ENCODE assay signal across 17 cellular contexts in the genomic region with DNA sequence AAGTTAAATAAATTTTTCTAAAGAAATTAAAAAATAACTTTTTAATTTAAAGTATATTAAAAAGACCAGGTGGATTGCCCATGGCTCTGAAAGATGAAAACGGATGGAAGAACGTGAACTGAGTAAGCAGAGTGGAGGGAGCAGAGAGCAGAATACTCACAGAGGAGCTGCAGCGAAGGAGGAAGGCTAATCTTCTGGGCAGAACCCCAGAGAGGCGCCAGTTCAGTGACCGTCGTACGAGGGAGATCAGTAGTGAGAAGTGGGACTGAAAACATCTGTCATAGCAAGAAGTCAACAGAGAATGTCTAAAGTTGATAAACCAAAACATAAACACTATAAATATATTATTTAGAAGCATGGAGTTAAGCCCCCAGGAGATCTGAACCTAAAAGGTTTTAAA. TPM values are rescaled to one million over a fixed set of nuclear protein-coding genes. Genes with fewer than 3 reads are reported as not detected.
A peak's percentile ranks its signal among the peaks of the same experiment; 100 is the strongest.
DNase-seq lines count a peak whose midpoint lies in the region; ATAC-seq, FAIRE-seq and TF ChIP-seq lines count a peak whose summit lies in the region.
"Had no signal": no experiment of that assay in that cellular context is flagged by ENCODE, and none has a peak within 500 bp of the region (broad histone marks: within the 10 kb centered on the region; RNA-seq: fewer than 3 reads in every experiment).

No MANE protein-coding gene starts in this region.

- H3K4me2 ChIP-seq in keratinocyte (ENCODE audit: control insufficient read depth, extremely low read depth, insufficient read depth, low read depth, low read length), result no peak overlapping the region
- H3K4me2 ChIP-seq: GM23338 had no signal

- POLR2A ChIA-PET in Panc1 (lab: Charles Lee), result no interaction called here

- H3K36me3 ChIP-seq in left ventricle myocardium inferior (no peaks in the 10 kb centered on the region), Panc1 (ENCODE audit: control insufficient read depth, insufficient read depth, low read length) (no peaks in the 10 kb centered on the region), keratinocyte (ENCODE audit: control insufficient read depth in 2 of 2, extremely low read depth in 1 of 2, insufficient read depth in 2 of 2, low read length in 2 of 2) (peaks cover 0 to 4% of the 10 kb centered on the region in 2 experiments)
- H3K36me3 ChIP-seq: heart left ventricle, SJCRH30, thyroid gland had no signal

- FAIRE-seq in keratinocyte (lab: Jason Lieb, UNC), result no peak
- FAIRE-seq: endometrium had no signal

- CTCF ChIA-PET in Panc1 (lab: Charles Lee), result no interaction called here

- H3K79me2 ChIP-seq in keratinocyte (ENCODE audit: control insufficient read depth, insufficient read depth, low read length), result peaks cover 93% of the 10 kb centered on the region

- H3K9me3 ChIP-seq in left ventricle myocardium inferior (replicated peaks) (no peaks in the 10 kb centered on the region), Panc1 (ENCODE audit: control insufficient read depth, insufficient read depth, low read depth, low read length) (no peaks in the 10 kb centered on the region), keratinocyte (ENCODE audit: control insufficient read depth, low read depth, low read length) (no peaks in the 10 kb centered on the region)
- H3K9me3 ChIP-seq: heart left ventricle, SJCRH30, thyroid gland had no signal

- peaks cover 2% of the 10 kb centered on the region for H3K9me1 ChIP-seq in keratinocyte (ENCODE audit: control insufficient read depth, extremely low read depth, insufficient read depth, low read length)

- no peak overlapping the region for H3K9ac ChIP-seq in keratinocyte (ENCODE audit: control insufficient read depth, extremely low read depth, insufficient read depth, low read length)

- H3K4me3 ChIP-seq in left ventricle myocardium inferior, result no peak overlapping the region
- H3K4me3 ChIP-seq in Panc1 (ENCODE audit: low read depth in 2 of 2, low read length in 2 of 2), result no peak overlapping the region
- no peak overlapping the region for H3K4me3 ChIP-seq in keratinocyte (ENCODE audit: control insufficient read depth in 2 of 3, extremely low read depth in 1 of 3, insufficient read depth in 2 of 3, low read depth in 1 of 3, low read length in 3 of 3)
- H3K4me3 ChIP-seq: GM23338, heart left ventricle, lung, SJCRH30, thyroid gland had no signal

- no peak for ATAC-seq in Right ventricle myocardium inferior
- ATAC-seq in Panc1, result no peak
- ATAC-seq in HG02678 (IDR thresholded peaks at IDR 0.05; ENCODE audit: unreplicated experiment), result no peak
- ATAC-seq: activated CD8-positive, alpha-beta memory T cell treated with anti-CD3 and anti-CD28 coated beads, Interleukin-2, amount 10 ng/mL, durations not matched to agents 7 days and 5 days had no signal

- peaks cover 59% of the 10 kb centered on the region for H3K4me1 ChIP-seq in left ventricle myocardium inferior
- H3K4me1 ChIP-seq in Panc1 (ENCODE audit: control insufficient read depth, insufficient read depth, low read length), result peaks cover 45% of the 10 kb centered on the region
- H3K4me1 ChIP-seq in keratinocyte (ENCODE audit: control insufficient read depth, extremely low read depth, insufficient read depth, low read length), result peaks cover 54% of the 10 kb centered on the region
- H3K4me1 ChIP-seq: SJCRH30 had no signal

- intact Hi-C loops in left ventricle myocardium inferior (cut with micrococcal nuclease), result no loop called here
- intact Hi-C loops in Right ventricle myocardium inferior (cut with DNase I), result no loop called here
- intact Hi-C loops in Panc1 (cut with micrococcal nuclease; ENCODE audit: unreplicated experiment), result no loop called here

- peaks cover 10% of the 10 kb centered on the region for H4K20me1 ChIP-seq in keratinocyte (ENCODE audit: control insufficient read depth, extremely low read depth, insufficient read depth, low read length)

- no peak for TF ChIP-seq CTCF in left ventricle myocardium inferior (IDR thresholded peaks at IDR 0.05; ENCODE audit: borderline replicate concordance)
- no peak for TF ChIP-seq CTCF in Panc1 (IDR thresholded peaks at IDR 0.05)
- TF ChIP-seq CTCF in keratinocyte (optimal IDR thresholded peaks at IDR 0.05 in 1 of 3, IDR thresholded peaks at IDR 0.05 in 1 of 3, conservative IDR thresholded peaks at IDR 0.05 in 1 of 3; ENCODE audit: extremely low read depth in 1 of 3, insufficient read depth in 2 of 3, low read length in 3 of 3), result no peak
- TF ChIP-seq CTCF in type B pancreatic cell (conservative IDR thresholded peaks at IDR 0.05), result no peak

- no peak for DNase-seq in left ventricle myocardium inferior
- no peak for DNase-seq in Right ventricle myocardium inferior (ENCODE audit: missing footprints)
- DNase-seq in Panc1 (ENCODE audit: low read depth, low spot score), result no peak
- DNase-seq in keratinocyte (ENCODE audit: low read depth, low spot score), result no peak
- DNase-seq in type B pancreatic cell (ENCODE audit: extremely low spot score, unreplicated experiment), result no peak
- DNase-seq in activated effector memory CD4-positive, alpha-beta T cell treated with Interleukin-2 at 50 U/mL for 16 hours, result no peak
- DNase-seq in NK-92 treated with Interleukin-12 subunit alpha and Interleukin-12 subunit beta, amount 100 ng/mL, for 24 hours (lab: John Stamatoyannopoulos, UW), result no peak
- DNase-seq: activated CD8-positive, alpha-beta memory T cell treated with anti-CD3 and anti-CD28 coated beads, Interleukin-2, amount 10 ng/mL, durations not matched to agents 7 days and 5 days; activated naive CD4-positive, alpha-beta T cell treated with anti-CD3 and anti-CD28 coated beads, Interleukin-2, amount 50 U/mL, for 16 hours; heart left ventricle; NCI-H187 treated with DMSO at 0.1 percent for 48 hours; SJCRH30; thyroid gland had no signal

- no peaks in the 10 kb centered on the region for H3K27me3 Mint-ChIP-seq in type B pancreatic cell
- H3K27me3 Mint-ChIP-seq: activated CD8-positive, alpha-beta memory T cell treated with anti-CD3 and anti-CD28 coated beads, Interleukin-2, amount 10 ng/mL, durations not matched to agents 7 days and 5 days had no signal

- in situ Hi-C loops in Panc1 (cut with HindIII; ENCODE audit: low pct_unique_long_range_greater_than_20kb, low sequenced_read_pairs), result no loop called here

- peaks cover 18% of the 10 kb centered on the region for H3K36me3 Mint-ChIP-seq in type B pancreatic cell

- dilution Hi-C loops in keratinocyte (cut with MboI; ENCODE audit: extremely low pct_ligation_motif_present, low sequenced_read_pairs), result no loop called here

- BruUV-seq in Panc1 (replicated peaks; lab: Mats Ljungman, UMichigan), result no TSS peak

- H3K27me3 ChIP-seq in left ventricle myocardium inferior (ENCODE audit: low read depth) (no peaks in the 10 kb centered on the region), Panc1 (ENCODE audit: control insufficient read depth, insufficient read depth, low read length) (no peaks in the 10 kb centered on the region), keratinocyte (ENCODE audit: control insufficient read depth, extremely low read depth, insufficient read depth, low read length) (no peaks in the 10 kb centered on the region)
- H3K27me3 ChIP-seq: heart left ventricle, SJCRH30, thyroid gland had no signal

- peaks cover 7% of the 10 kb centered on the region for H3K9me3 Mint-ChIP-seq in type B pancreatic cell
- H3K9me3 Mint-ChIP-seq: GM23338 had no signal

- H2AFZ ChIP-seq in keratinocyte (ENCODE audit: control insufficient read depth, low read length), result no peak overlapping the region
- H2AFZ ChIP-seq: GM23338 had no signal

- peaks cover 28% of the 10 kb centered on the region for H3K4me1 Mint-ChIP-seq in type B pancreatic cell (ENCODE audit: unreplicated experiment)

- H3K27ac Mint-ChIP-seq in type B pancreatic cell, result peak overlapping the region; percentile 67
- H3K27ac Mint-ChIP-seq: activated CD8-positive, alpha-beta memory T cell treated with anti-CD3 and anti-CD28 coated beads, Interleukin-2, amount 10 ng/mL, durations not matched to agents 7 days and 5 days; GM23338 had no signal

- H3K4me3 Mint-ChIP-seq in type B pancreatic cell, result peak overlapping the region; percentile 42
- H3K4me3 Mint-ChIP-seq: activated CD8-positive, alpha-beta memory T cell treated with anti-CD3 and anti-CD28 coated beads, Interleukin-2, amount 10 ng/mL, durations not matched to agents 7 days and 5 days; GM23338 had no signal

- H3K27ac ChIP-seq in left ventricle myocardium inferior (replicated peaks), result peak overlapping the region; percentile 28
- H3K27ac ChIP-seq in Panc1 (ENCODE audit: low read length), result 0 out of 2 replicates have a peak overlapping the region, but pooled peaks have one; percentile 48
- H3K27ac ChIP-seq in keratinocyte (ENCODE audit: control insufficient read depth, insufficient read depth, low read length), result peak overlapping the region; percentile 39
- H3K27ac ChIP-seq: SJCRH30, thyroid gland had no signal

RNA-seq across cellular contexts. Expression of a gene that starts 34.9 kb away (rescaled TPM):
- total RNA-seq in left ventricle myocardium inferior (92.8 TPM), Right ventricle myocardium inferior (106 TPM), Panc1 (2021; ENCODE audit: unreplicated experiment) (119 TPM), type B pancreatic cell (ENCODE audit: low replicate concordance) (77.7 and 102 TPM in 2 replicates)
- 87.2 TPM for polyA plus RNA-seq in Panc1 (2012; ENCODE audit: insufficient read length)
- polyA plus RNA-seq in keratinocyte, result 52.1 to 86.2 TPM (median 60.1 TPM) in 3 replicates
- 36.2 TPM for polyA plus RNA-seq in keratinocyte (2011; ENCODE audit: low read depth)
- polyA plus RNA-seq in keratinocyte (2011; cell fraction: cytosol; rRNA removed), result 53.0 and 109 TPM in 2 replicates
- 56.5 and 67.3 TPM in 2 replicates for polyA plus RNA-seq in keratinocyte (2011; cell fraction: nucleus; rRNA removed)
- polyA plus RNA-seq in keratinocyte (2012; ENCODE audit: low replicate concordance), result 63.6 and 74.0 TPM in 2 replicates
- 19.1 to 49.6 TPM (median 30.4 TPM) in 3 replicates for polyA minus RNA-seq in keratinocyte
- polyA minus RNA-seq in keratinocyte (2011; cell fraction: cytosol; rRNA and poly(A)+ RNA removed), result 77.9 TPM
- 51.2 and 60.7 TPM in 2 replicates for polyA minus RNA-seq in keratinocyte (2011; cell fraction: nucleus; rRNA and poly(A)+ RNA removed)
